Comparison of ENCODE assay signal across 8 cellular contexts in genomic region chr16:90077757-90078593, GRCh38. TPM values are rescaled to one million over a fixed set of nuclear protein-coding genes. Genes with fewer than 3 reads are reported as not detected.
A peak's percentile ranks its signal among the peaks of the same experiment; 100 is the strongest.
DNase-seq lines count a peak whose midpoint lies in the region; ATAC-seq and TF ChIP-seq lines count a peak whose summit lies in the region.

No MANE protein-coding gene starts in this region.

- peaks cover 0 to 7% of the 10 kb centered on the region in 2 donors for H3K36me3 Mint-ChIP-seq in CD4-positive, alpha-beta memory T cell

- peak overlapping the region; percentile 50 for H3K27ac ChIP-seq in CD4-positive, alpha-beta memory T cell (ENCODE audit: low read depth, low read length)
- H3K27ac ChIP-seq in Panc1 (ENCODE audit: low read length) (0 out of 2 replicates have a peak overlapping the region, but pooled peaks have one; percentile 59), breast epithelium (peak overlapping the region; percentile 58 to 74)

- peaks cover 0 to 8% of the 10 kb centered on the region in 2 donors for H3K27me3 Mint-ChIP-seq in CD4-positive, alpha-beta memory T cell

- H3K4me3 ChIP-seq in CD4-positive, alpha-beta memory T cell (ENCODE audit: low read length in 2 of 2), result peak overlapping the region; percentile 36 to 49
- H3K4me3 ChIP-seq in Panc1 (ENCODE audit: low read depth in 2 of 2, low read length in 2 of 2) (peak overlapping the region; percentile 44 to 50), breast epithelium (peak overlapping the region; percentile 23 to 65 (median 50))

- no peaks in the 10 kb centered on the region for H3K27me3 ChIP-seq in CD4-positive, alpha-beta memory T cell (ENCODE audit: insufficient read depth, low read length)
- H3K27me3 ChIP-seq in Panc1 (ENCODE audit: control insufficient read depth, insufficient read depth, low read length), result no peaks in the 10 kb centered on the region
- no peaks in the 10 kb centered on the region for H3K27me3 ChIP-seq in breast epithelium

- H3K4me1 ChIP-seq in CD4-positive, alpha-beta memory T cell (ENCODE audit: insufficient read depth, low read length), result peaks cover 23% of the 10 kb centered on the region
- no peaks in the 10 kb centered on the region for H3K4me1 ChIP-seq in Panc1 (ENCODE audit: control insufficient read depth, insufficient read depth, low read length)
- no peaks in the 10 kb centered on the region for H3K4me1 ChIP-seq in breast epithelium

- H3K9me3 ChIP-seq in CD4-positive, alpha-beta memory T cell (ENCODE audit: control insufficient read depth in 1 of 2, low read length in 2 of 2), result no peaks in the 10 kb centered on the region
- H3K9me3 ChIP-seq in Panc1 (ENCODE audit: control insufficient read depth, insufficient read depth, low read depth, low read length) (no peaks in the 10 kb centered on the region), breast epithelium (no peaks in the 10 kb centered on the region)

- intact Hi-C loops in CD4-positive, alpha-beta memory T cell (cut with micrococcal nuclease), result no loop called here
- intact Hi-C loops in Panc1 (cut with micrococcal nuclease; ENCODE audit: unreplicated experiment) (no loop called here), breast epithelium (cut with DNase I; ENCODE audit: low total_unique reads) (no loop called here)

- H3K27ac Mint-ChIP-seq in CD4-positive, alpha-beta memory T cell, result peak overlapping the region; percentile 86 to 95 (median 90)

- TF ChIP-seq CTCF in Panc1 (IDR thresholded peaks at IDR 0.05) (peak; percentile 23), breast epithelium (IDR thresholded peaks at IDR 0.05) (no peak)

- no peaks in the 10 kb centered on the region for H3K36me3 ChIP-seq in CD4-positive, alpha-beta memory T cell (ENCODE audit: insufficient read depth, low read length)
- H3K36me3 ChIP-seq in Panc1 (ENCODE audit: control insufficient read depth, insufficient read depth, low read length) (no peaks in the 10 kb centered on the region), breast epithelium (no peaks in the 10 kb centered on the region)

- H3K4me3 Mint-ChIP-seq in CD4-positive, alpha-beta memory T cell, result peak overlapping the region; percentile 83 to 97 (median 91)

- in situ Hi-C loops in Panc1 (cut with HindIII; ENCODE audit: low pct_unique_long_range_greater_than_20kb, low sequenced_read_pairs), result no loop called here

- peak in 4 of 5 donors; percentile 53 to 70 (median 67) for DNase-seq in CD4-positive, alpha-beta memory T cell
- DNase-seq in Panc1 (ENCODE audit: low read depth, low spot score) (no peak), breast epithelium (ENCODE audit: low spot score in 2 of 2) (peak in 1 of 2 donors; percentile 32), kidney glomerular epithelial cell (lab: John Stamatoyannopoulos, UW) (peak; percentile 46)
- no peak for DNase-seq in stimulated activated naive CD8-positive, alpha-beta T cell treated with anti-CD3 and anti-CD28 coated beads, Interleukin-15, Interleukin-2, amounts not matched to agents 100 U/mL and 50 U/mL, for 24 hours

- H3K9me3 Mint-ChIP-seq in CD4-positive, alpha-beta memory T cell, result peaks cover 0 to 2% (median 0%) of the 10 kb centered on the region in 8 donors

- H3K4me1 Mint-ChIP-seq in CD4-positive, alpha-beta memory T cell, result peaks cover 16 to 33% (median 20%) of the 10 kb centered on the region in 4 donors

- POLR2A ChIA-PET in CD4-positive, alpha-beta memory T cell (lab: Charles Lee; ENCODE audit: partially characterized antibody), result no interaction called here
- POLR2A ChIA-PET in Panc1 (lab: Charles Lee), result no interaction called here

- CTCF ChIA-PET in CD4-positive, alpha-beta memory T cell (lab: Charles Lee; ENCODE audit: partially characterized antibody), result interaction anchor here (1.1 kb wide), 1 partner anchor 14 kb away, joined by 3 read pairs; no protein-coding TSS in a partner anchor
- CTCF ChIA-PET in Panc1 (lab: Charles Lee), result no interaction called here

- ATAC-seq in GM19035 (IDR thresholded peaks at IDR 0.05; ENCODE audit: unreplicated experiment), result peak; percentile 17
- ATAC-seq in HG03432 (IDR thresholded peaks at IDR 0.05; ENCODE audit: unreplicated experiment), result peak; percentile 37
- peak; percentile 52 for ATAC-seq in Panc1
- ATAC-seq in stimulated activated naive CD8-positive, alpha-beta T cell treated with anti-CD3 and anti-CD28 coated beads, Interleukin-15, Interleukin-2, amounts not matched to agents 100 U/mL and 50 U/mL, for 24 hours, result peak; percentile 50
- no peak for ATAC-seq in HG02642 (IDR thresholded peaks at IDR 0.05; ENCODE audit: poor library complexity, unreplicated experiment)

- no TSS peak for BruUV-seq in Panc1 (replicated peaks; lab: Mats Ljungman, UMichigan)

- no peak for TF ChIP-seq POLR2A in breast epithelium (IDR thresholded peaks at IDR 0.05)

RNA-seq across cellular contexts. Expression of gene PRDM7, which starts 0.8 kb away (rescaled TPM):
- total RNA-seq in CD4-positive, alpha-beta memory T cell, result not detected
- not detected for polyA plus RNA-seq in CD4-positive, alpha-beta memory T cell
- total RNA-seq in Panc1 (2021; ENCODE audit: unreplicated experiment) (not detected), breast epithelium (not detected)
- polyA plus RNA-seq in Panc1 (2012; ENCODE audit: insufficient read length), result not detected

RNA-seq across cellular contexts. Expression of gene DBNDD1, which starts 58.7 kb away (rescaled TPM):
- under 1 TPM; 0.61 to 0.73 TPM for total RNA-seq in CD4-positive, alpha-beta memory T cell
- 1 to 10 TPM; 1.2 to 3.7 TPM for polyA plus RNA-seq in CD4-positive, alpha-beta memory T cell
- total RNA-seq in Panc1 (2021; ENCODE audit: unreplicated experiment) (32.3 TPM), breast epithelium (1 to 10 TPM; 3.7 to 7.9 (median 6.0) TPM)
- 48.9 TPM for polyA plus RNA-seq in Panc1 (2012; ENCODE audit: insufficient read length)

Comparison
In these comparisons a context has a peak if more than half of its experiments do, and no peak if none do; other contexts are left out.
1. DNase-seq: peak in CD4-positive, alpha-beta memory T cell (4 of 5) and kidney glomerular epithelial cell (single experiment); none in Panc1 (single experiment) and stimulated activated naive CD8-positive, alpha-beta T cell treated with anti-CD3 and anti-CD28 coated beads, Interleukin-15, Interleukin-2, amounts not matched to agents 100 U/mL and 50 U/mL, for 24 hours (single experiment).
2. Peak in every context shown above with its lines, with median percentiles within 50 percentile points of each other: H3K27ac ChIP-seq and H3K4me3 ChIP-seq.